Comparison of ENCODE assay signal across 8 cellular contexts in genomic region chr7:42691030-42691639, GRCh38.
DNase-seq lines count a peak whose midpoint lies in the region; ATAC-seq lines count a peak whose summit lies in the region.

No MANE protein-coding gene starts in this region.

- no peak for ATAC-seq in GM21619 (IDR thresholded peaks at IDR 0.05; ENCODE audit: unreplicated experiment)
- ATAC-seq in activated CD4-positive, CD25-positive, alpha-beta regulatory T cell treated with anti-CD3 and anti-CD28 coated beads, Interleukin-2, amount 50 U/mL, for 24 hours, result no peak

- DNase-seq in Ammon's horn (ENCODE audit: low spot score) (peak; percentile 17), HS-5 (ENCODE audit: low read depth) (peak; percentile 24), amniotic stem cell (lab: John Stamatoyannopoulos, UW) (peak; percentile 46), islet precursor cell (peak; percentile 77)
- no peak for DNase-seq in NK-92 treated with Interleukin-12 subunit alpha and Interleukin-12 subunit beta, amount 100 ng/mL, for 24 hours (lab: John Stamatoyannopoulos, UW)
- DNase-seq in activated CD4-positive, alpha-beta T cell treated with anti-CD3 and anti-CD28 coated beads, Interleukin-2, amount 50 U/mL, for 4 hours, result no peak

Comparison
In these comparisons a context has a peak if more than half of its experiments do, and no peak if none do; other contexts are left out.
1. DNase-seq: peak in Ammon's horn (single experiment), HS-5 (single experiment), amniotic stem cell (single experiment) and islet precursor cell (single experiment); none in NK-92 treated with Interleukin-12 subunit alpha and Interleukin-12 subunit beta, amount 100 ng/mL, for 24 hours (single experiment) and activated CD4-positive, alpha-beta T cell treated with anti-CD3 and anti-CD28 coated beads, Interleukin-2, amount 50 U/mL, for 4 hours (0 of 2).